ENCODE assay signal across 2 cellular contexts in genomic region chr3:156694536-156694935, GRCh38.
A peak's percentile ranks its signal among the peaks of the same experiment; 100 is the strongest.
TF ChIP-seq lines count a peak whose summit lies in the region.

No MANE protein-coding gene starts in this region.

TF ChIP-seq in HEK293, 187 proteins besides CTCF, POLR2A, EP300 and RAD21 (continued from another document):
- TF ChIP-seq, protein P1, sequence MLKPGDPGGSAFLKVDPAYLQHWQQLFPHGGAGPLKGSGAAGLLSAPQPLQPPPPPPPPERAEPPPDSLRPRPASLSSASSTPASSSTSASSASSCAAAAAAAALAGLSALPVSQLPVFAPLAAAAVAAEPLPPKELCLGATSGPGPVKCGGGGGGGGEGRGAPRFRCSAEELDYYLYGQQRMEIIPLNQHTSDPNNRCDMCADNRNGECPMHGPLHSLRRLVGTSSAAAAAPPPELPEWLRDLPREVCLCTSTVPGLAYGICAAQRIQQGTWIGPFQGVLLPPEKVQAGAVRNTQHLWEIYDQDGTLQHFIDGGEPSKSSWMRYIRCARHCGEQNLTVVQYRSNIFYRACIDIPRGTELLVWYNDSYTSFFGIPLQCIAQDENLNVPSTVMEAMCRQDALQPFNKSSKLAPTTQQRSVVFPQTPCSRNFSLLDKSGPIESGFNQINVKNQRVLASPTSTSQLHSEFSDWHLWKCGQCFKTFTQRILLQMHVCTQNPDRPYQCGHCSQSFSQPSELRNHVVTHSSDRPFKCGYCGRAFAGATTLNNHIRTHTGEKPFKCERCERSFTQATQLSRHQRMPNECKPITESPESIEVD (tag by site-specific recombination; IDR thresholded peaks at IDR 0.05) = peak; percentile 65
- peak; percentile 2; the same call in 1 of the 2 replicates for TF ChIP-seq SCRT2 (tag by site-specific recombination; IDR thresholded peaks at IDR 0.05)

TF ChIP-seq in SK-N-SH, 30 proteins besides CTCF, POLR2A, EP300 and RAD21 (continued from another document):
- TF ChIP-seq REST (IDR thresholded peaks at IDR 0.05; ENCODE audit: low read depth, low read length) (no peak), MEF2A (IDR thresholded peaks at IDR 0.05; ENCODE audit: borderline replicate concordance, low read depth) (no peak), NRF1 (IDR thresholded peaks at IDR 0.05; ENCODE audit: low read depth, low read length) (no peak), PBX3 (IDR thresholded peaks at IDR 0.05) (peak; percentile 68), TEAD4 (IDR thresholded peaks at IDR 0.05; ENCODE audit: borderline replicate concordance, insufficient read depth) (no peak), JUND (IDR thresholded peaks at IDR 0.05) (peak; percentile 41), FOSL2 (IDR thresholded peaks at IDR 0.05; ENCODE audit: borderline replicate concordance, low read depth) (peak; percentile 41; the same call in 1 of the 2 replicates), GABPA (IDR thresholded peaks at IDR 0.05; ENCODE audit: low read depth) (no peak), CHD2 (IDR thresholded peaks at IDR 0.05; ENCODE audit: low read length, partially characterized antibody) (no peak)
